Comparison of ENCODE assay signal across 1 cellular context in the genomic region with DNA sequence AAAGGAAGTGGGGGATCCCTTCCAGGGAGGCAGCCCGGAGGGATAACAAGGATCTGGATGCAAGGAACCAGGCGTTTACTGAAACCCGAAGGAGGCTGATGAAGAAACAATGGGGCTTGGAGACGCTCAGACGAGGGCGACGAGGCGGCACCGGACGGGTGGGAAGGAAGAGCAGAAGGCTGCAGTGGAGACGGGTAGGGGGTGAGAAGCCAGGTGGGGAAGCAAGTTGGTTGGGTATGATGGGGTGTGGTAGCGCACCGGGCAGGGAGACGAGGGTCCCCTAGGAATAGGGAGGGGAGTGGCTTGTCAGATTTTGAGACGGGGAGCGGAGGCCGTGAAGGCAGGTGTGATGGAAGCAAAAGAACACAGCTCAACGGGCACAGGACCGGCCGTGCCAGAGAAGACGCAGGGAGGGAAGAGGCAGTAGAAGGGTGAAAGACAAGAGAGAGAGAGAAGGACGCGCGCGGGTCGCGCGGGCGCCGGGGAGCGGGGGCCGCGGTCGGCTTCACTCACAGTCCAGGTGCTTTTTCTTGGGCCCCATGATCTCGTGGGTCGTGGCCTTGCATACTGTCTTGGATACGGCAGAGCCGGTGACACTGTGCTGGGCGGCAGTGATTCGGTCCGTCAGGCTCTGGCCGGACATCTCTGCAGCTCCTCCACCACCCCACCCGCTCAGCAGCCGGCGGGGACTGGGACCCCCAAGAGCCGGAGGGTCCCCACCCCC.
TF ChIP-seq lines count a peak whose summit lies in the region.

No MANE protein-coding gene starts in this region.

TF ChIP-seq in HEK293, 187 proteins besides CTCF, POLR2A, EP300 and RAD21 (continued from another document):
- TF ChIP-seq, protein P1, sequence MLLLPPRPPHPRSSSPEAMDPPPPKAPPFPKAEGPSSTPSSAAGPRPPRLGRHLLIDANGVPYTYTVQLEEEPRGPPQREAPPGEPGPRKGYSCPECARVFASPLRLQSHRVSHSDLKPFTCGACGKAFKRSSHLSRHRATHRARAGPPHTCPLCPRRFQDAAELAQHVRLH (tag by site-specific recombination; IDR thresholded peaks at IDR 0.05) = no peak
- 0 out of 2 replicates have a peak, but pooled peaks have one; percentile 13 for TF ChIP-seq ZNF76 (tag by site-specific recombination; IDR thresholded peaks at IDR 0.05; ENCODE audit: borderline replicate concordance, low read depth)
- peak; percentile 98 for TF ChIP-seq ZNF600 (tag by site-specific recombination; IDR thresholded peaks at IDR 0.05)
- TF ChIP-seq KLF8 (tag by site-specific recombination; IDR thresholded peaks at IDR 0.05) = peak; percentile 82; the same call in 1 of the 2 replicates
- TF ChIP-seq, protein P2, sequence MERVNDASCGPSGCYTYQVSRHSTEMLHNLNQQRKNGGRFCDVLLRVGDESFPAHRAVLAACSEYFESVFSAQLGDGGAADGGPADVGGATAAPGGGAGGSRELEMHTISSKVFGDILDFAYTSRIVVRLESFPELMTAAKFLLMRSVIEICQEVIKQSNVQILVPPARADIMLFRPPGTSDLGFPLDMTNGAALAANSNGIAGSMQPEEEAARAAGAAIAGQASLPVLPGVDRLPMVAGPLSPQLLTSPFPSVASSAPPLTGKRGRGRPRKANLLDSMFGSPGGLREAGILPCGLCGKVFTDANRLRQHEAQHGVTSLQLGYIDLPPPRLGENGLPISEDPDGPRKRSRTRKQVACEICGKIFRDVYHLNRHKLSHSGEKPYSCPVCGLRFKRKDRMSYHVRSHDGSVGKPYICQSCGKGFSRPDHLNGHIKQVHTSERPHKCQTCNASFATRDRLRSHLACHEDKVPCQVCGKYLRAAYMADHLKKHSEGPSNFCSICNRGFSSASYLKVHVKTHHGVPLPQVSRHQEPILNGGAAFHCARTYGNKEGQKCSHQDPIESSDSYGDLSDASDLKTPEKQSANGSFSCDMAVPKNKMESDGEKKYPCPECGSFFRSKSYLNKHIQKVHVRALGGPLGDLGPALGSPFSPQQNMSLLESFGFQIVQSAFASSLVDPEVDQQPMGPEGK (tag by site-specific recombination; IDR thresholded peaks at IDR 0.05) = peak; percentile 58; the same call in 1 of the 2 replicates
- TF ChIP-seq, protein P3, sequence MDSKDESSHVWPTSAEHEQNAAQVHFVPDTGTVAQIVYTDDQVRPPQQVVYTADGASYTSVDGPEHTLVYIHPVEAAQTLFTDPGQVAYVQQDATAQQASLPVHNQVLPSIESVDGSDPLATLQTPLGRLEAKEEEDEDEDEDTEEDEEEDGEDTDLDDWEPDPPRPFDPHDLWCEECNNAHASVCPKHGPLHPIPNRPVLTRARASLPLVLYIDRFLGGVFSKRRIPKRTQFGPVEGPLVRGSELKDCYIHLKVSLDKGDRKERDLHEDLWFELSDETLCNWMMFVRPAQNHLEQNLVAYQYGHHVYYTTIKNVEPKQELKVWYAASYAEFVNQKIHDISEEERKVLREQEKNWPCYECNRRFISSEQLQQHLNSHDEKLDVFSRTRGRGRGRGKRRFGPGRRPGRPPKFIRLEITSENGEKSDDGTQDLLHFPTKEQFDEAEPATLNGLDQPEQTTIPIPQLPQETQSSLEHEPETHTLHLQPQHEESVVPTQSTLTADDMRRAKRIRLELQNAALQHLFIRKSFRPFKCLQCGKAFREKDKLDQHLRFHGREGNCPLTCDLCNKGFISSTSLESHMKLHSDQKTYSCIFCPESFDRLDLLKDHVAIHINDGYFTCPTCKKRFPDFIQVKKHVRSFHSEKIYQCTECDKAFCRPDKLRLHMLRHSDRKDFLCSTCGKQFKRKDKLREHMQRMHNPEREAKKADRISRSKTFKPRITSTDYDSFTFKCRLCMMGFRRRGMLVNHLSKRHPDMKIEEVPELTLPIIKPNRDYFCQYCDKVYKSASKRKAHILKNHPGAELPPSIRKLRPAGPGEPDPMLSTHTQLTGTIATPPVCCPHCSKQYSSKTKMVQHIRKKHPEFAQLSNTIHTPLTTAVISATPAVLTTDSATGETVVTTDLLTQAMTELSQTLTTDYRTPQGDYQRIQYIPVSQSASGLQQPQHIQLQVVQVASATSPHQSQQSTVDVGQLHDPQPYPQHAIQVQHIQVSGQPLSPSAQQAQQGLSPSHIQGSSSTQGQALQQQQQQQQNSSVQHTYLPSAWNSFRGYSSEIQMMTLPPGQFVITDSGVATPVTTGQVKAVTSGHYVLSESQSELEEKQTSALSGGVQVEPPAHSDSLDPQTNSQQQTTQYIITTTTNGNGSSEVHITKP (tag by site-specific recombination; IDR thresholded peaks at IDR 0.05) = 0 out of 2 replicates have a peak, but pooled peaks have one; percentile 37
- TF ChIP-seq GLIS1 (tag by site-specific recombination; IDR thresholded peaks at IDR 0.05) = peak; percentile 23; the same call in 1 of the 2 replicates
- TF ChIP-seq ZBTB20 (tag by site-specific recombination; IDR thresholded peaks at IDR 0.05) = peak; percentile 75
- no peak for TF ChIP-seq ZNF610 (tag by site-specific recombination; IDR thresholded peaks at IDR 0.05; ENCODE audit: borderline replicate concordance)
- TF ChIP-seq ZEB2 (tag by site-specific recombination; IDR thresholded peaks at IDR 0.05) = 0 out of 2 replicates have a peak, but pooled peaks have one; percentile 45
- TF ChIP-seq ZNF335 (tag by site-specific recombination; conservative IDR thresholded peaks at IDR 0.05) = peak; percentile 82
- no peak for TF ChIP-seq REPIN1 (tag by site-specific recombination; IDR thresholded peaks at IDR 0.05; ENCODE audit: low read depth)
- TF ChIP-seq ZBTB17 (tag by site-specific recombination; IDR thresholded peaks at IDR 0.05) = peak; percentile 85
- TF ChIP-seq ZBTB7A (tag by site-specific recombination; IDR thresholded peaks at IDR 0.05; ENCODE audit: low read depth) = no peak
- TF ChIP-seq, protein P4, sequence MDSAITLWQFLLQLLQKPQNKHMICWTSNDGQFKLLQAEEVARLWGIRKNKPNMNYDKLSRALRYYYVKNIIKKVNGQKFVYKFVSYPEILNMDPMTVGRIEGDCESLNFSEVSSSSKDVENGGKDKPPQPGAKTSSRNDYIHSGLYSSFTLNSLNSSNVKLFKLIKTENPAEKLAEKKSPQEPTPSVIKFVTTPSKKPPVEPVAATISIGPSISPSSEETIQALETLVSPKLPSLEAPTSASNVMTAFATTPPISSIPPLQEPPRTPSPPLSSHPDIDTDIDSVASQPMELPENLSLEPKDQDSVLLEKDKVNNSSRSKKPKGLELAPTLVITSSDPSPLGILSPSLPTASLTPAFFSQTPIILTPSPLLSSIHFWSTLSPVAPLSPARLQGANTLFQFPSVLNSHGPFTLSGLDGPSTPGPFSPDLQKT (IDR thresholded peaks at IDR 0.05; ENCODE audit: borderline replicate concordance, low read depth, low read length) = no peak
- peak; percentile 46; the same call in 1 of the 2 replicates for TF ChIP-seq ZNF501 (tag by site-specific recombination; IDR thresholded peaks at IDR 0.05)
- TF ChIP-seq ZNF629 (tag by site-specific recombination; IDR thresholded peaks at IDR 0.05) = no peak
- TF ChIP-seq KLF1 (tag by site-specific recombination; IDR thresholded peaks at IDR 0.05) = peak; percentile 33; the same call in 1 of the 2 replicates
- TF ChIP-seq IKZF3 (tag by site-specific recombination; IDR thresholded peaks at IDR 0.05) = 0 out of 2 replicates have a peak, but pooled peaks have one; percentile 37
- no peak for TF ChIP-seq GFI1B (tag by site-specific recombination; IDR thresholded peaks at IDR 0.05)
- TF ChIP-seq HOXA7 (CRISPR knock-in tag; IDR thresholded peaks at IDR 0.05; ENCODE audit: borderline replicate concordance) = no peak
- TF ChIP-seq KLF9 (tag by site-specific recombination; IDR thresholded peaks at IDR 0.05; ENCODE audit: low read depth) = peak; percentile 50
- TF ChIP-seq ZNF658 (tag by site-specific recombination; IDR thresholded peaks at IDR 0.05) = no peak
- TF ChIP-seq, protein P5, sequence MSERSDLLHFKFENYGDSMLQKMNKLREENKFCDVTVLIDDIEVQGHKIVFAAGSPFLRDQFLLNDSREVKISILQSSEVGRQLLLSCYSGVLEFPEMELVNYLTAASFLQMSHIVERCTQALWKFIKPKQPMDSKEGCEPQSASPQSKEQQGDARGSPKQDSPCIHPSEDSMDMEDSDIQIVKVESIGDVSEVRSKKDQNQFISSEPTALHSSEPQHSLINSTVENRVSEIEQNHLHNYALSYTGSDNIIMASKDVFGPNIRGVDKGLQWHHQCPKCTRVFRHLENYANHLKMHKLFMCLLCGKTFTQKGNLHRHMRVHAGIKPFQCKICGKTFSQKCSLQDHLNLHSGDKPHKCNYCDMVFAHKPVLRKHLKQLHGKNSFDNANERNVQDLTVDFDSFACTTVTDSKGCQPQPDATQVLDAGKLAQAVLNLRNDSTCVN (tag by site-specific recombination; optimal IDR thresholded peaks at IDR 0.05) = peak; percentile 68
- TF ChIP-seq ZNF114 (tag by site-specific recombination; IDR thresholded peaks at IDR 0.05) = no peak
- no peak for TF ChIP-seq ZNF112 (tag by site-specific recombination; IDR thresholded peaks at IDR 0.05)
- peak; percentile 12; the same call in 1 of the 2 replicates for TF ChIP-seq MZF1 (tag by site-specific recombination; IDR thresholded peaks at IDR 0.05; ENCODE audit: borderline replicate concordance)
- no peak for TF ChIP-seq KLF16 (tag by site-specific recombination; IDR thresholded peaks at IDR 0.05)
- TF ChIP-seq ZBTB48 (tag by site-specific recombination; IDR thresholded peaks at IDR 0.05) = peak; percentile 88
- peak; percentile 50 for TF ChIP-seq ZNF341 (tag by site-specific recombination; IDR thresholded peaks at IDR 0.05; ENCODE audit: low read depth)
- peak; percentile 86 for TF ChIP-seq GLIS2 (tag by site-specific recombination; IDR thresholded peaks at IDR 0.05)
- TF ChIP-seq ZNF558 (tag by site-specific recombination; IDR thresholded peaks at IDR 0.05) = no peak
- TF ChIP-seq ZNF366 (tag by site-specific recombination; conservative IDR thresholded peaks at IDR 0.05) = peak; percentile 61; the same call in 1 of the 2 replicates
- TF ChIP-seq ZNF843 (tag by site-specific recombination; IDR thresholded peaks at IDR 0.05) = no peak
- TF ChIP-seq, protein P6, sequence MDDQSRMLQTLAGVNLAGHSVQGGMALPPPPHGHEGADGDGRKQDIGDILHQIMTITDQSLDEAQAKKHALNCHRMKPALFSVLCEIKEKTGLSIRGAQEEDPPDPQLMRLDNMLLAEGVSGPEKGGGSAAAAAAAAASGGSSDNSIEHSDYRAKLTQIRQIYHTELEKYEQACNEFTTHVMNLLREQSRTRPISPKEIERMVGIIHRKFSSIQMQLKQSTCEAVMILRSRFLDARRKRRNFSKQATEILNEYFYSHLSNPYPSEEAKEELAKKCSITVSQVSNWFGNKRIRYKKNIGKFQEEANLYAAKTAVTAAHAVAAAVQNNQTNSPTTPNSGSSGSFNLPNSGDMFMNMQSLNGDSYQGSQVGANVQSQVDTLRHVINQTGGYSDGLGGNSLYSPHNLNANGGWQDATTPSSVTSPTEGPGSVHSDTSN (CRISPR knock-in tag; IDR thresholded peaks at IDR 0.05) = 0 out of 2 replicates have a peak, but pooled peaks have one; percentile 28
- TF ChIP-seq, protein P7, sequence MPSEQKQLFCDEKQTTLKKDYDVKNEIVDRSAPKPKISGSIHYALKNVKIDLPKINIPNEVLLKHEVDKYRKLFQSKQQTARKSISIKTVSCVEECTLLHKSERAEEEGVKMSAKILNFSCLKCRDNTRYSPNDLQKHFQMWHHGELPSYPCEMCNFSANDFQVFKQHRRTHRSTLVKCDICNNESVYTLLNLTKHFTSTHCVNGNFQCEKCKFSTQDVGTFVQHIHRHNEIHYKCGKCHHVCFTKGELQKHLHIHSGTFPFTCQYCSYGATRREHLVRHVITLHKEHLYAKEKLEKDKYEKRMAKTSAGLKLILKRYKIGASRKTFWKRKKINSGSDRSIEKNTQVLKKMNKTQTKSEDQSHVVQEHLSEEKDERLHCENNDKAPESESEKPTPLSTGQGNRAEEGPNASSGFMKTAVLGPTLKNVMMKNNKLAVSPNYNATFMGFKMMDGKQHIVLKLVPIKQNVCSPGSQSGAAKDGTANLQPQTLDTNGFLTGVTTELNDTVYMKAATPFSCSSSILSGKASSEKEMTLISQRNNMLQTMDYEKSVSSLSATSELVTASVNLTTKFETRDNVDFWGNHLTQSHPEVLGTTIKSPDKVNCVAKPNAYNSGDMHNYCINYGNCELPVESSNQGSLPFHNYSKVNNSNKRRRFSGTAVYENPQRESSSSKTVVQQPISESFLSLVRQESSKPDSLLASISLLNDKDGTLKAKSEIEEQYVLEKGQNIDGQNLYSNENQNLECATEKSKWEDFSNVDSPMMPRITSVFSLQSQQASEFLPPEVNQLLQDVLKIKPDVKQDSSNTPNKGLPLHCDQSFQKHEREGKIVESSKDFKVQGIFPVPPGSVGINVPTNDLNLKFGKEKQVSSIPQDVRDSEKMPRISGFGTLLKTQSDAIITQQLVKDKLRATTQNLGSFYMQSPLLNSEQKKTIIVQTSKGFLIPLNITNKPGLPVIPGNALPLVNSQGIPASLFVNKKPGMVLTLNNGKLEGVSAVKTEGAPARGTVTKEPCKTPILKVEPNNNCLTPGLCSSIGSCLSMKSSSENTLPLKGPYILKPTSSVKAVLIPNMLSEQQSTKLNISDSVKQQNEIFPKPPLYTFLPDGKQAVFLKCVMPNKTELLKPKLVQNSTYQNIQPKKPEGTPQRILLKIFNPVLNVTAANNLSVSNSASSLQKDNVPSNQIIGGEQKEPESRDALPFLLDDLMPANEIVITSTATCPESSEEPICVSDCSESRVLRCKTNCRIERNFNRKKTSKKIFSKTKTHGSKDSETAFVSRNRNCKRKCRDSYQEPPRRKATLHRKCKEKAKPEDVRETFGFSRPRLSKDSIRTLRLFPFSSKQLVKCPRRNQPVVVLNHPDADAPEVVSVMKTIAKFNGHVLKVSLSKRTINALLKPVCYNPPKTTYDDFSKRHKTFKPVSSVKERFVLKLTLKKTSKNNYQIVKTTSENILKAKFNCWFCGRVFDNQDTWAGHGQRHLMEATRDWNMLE (tag by site-specific recombination; conservative IDR thresholded peaks at IDR 0.05; ENCODE audit: low read depth) = no peak
- peak; percentile 39 for TF ChIP-seq SP2 (tag by site-specific recombination; IDR thresholded peaks at IDR 0.05)
- no peak for TF ChIP-seq YY1 (tag by site-specific recombination; IDR thresholded peaks at IDR 0.05)
- TF ChIP-seq ZBTB8A (tag by site-specific recombination; IDR thresholded peaks at IDR 0.05) = peak; percentile 64
